18 cellular contexts compared by ENCODE assay signal in genomic region chr14:54172114-54172513, GRCh38.
DNase-seq lines count a peak whose midpoint lies in the region; ATAC-seq, FAIRE-seq and TF ChIP-seq lines count a peak whose summit lies in the region.
"Had no signal": no experiment of that assay in that cellular context is flagged by ENCODE, and none has a peak within 500 bp of the region (broad histone marks: within the 10 kb centered on the region; RNA-seq: fewer than 3 reads in every experiment).

No MANE protein-coding gene starts in this region.

- no peaks in the 10 kb centered on the region for H3K9me3 Mint-ChIP-seq in activated CD8-positive, alpha-beta T cell treated with anti-CD3 and anti-CD28 coated beads for 36 hours
- no peaks in the 10 kb centered on the region for H3K9me3 Mint-ChIP-seq in activated CD8-positive, alpha-beta T cell treated with anti-CD3 and anti-CD28 coated beads, Interleukin-2, amount 10 ng/mL, durations not matched to agents 7 days and 5 days (ENCODE audit: insufficient read depth)
- H3K9me3 Mint-ChIP-seq: CD4-positive, alpha-beta T cell had no signal

- H3K4me3 Mint-ChIP-seq in activated CD8-positive, alpha-beta T cell treated with anti-CD3 and anti-CD28 coated beads for 36 hours: no peak overlapping the region
- no peak overlapping the region for H3K4me3 Mint-ChIP-seq in activated CD8-positive, alpha-beta T cell treated with anti-CD3 and anti-CD28 coated beads, Interleukin-2, amount 10 ng/mL, durations not matched to agents 7 days and 5 days
- H3K4me3 Mint-ChIP-seq: CD4-positive, alpha-beta T cell had no signal

- TF ChIP-seq CTCF in activated CD8-positive, alpha-beta T cell treated with anti-CD3 and anti-CD28 coated beads for 36 hours (IDR thresholded peaks at IDR 0.05): no peak
- TF ChIP-seq CTCF in mucosa of descending colon (IDR thresholded peaks at IDR 0.05): no peak

- no peaks in the 10 kb centered on the region for H3K4me1 Mint-ChIP-seq in activated CD8-positive, alpha-beta T cell treated with anti-CD3 and anti-CD28 coated beads for 36 hours (ENCODE audit: low read depth)
- H3K4me1 Mint-ChIP-seq in activated CD8-positive, alpha-beta T cell treated with anti-CD3 and anti-CD28 coated beads, Interleukin-2, amount 10 ng/mL, durations not matched to agents 7 days and 5 days (ENCODE audit: low read depth): peaks cover 9% of the 10 kb centered on the region

- no peak overlapping the region for H3K4me3 ChIP-seq in mucosa of descending colon

- intact Hi-C loops in activated CD8-positive, alpha-beta T cell treated with anti-CD3 and anti-CD28 coated beads for 36 hours (cut with micrococcal nuclease): loop anchor here (10.0 kb wide), 1 partner anchor 637 kb away; no protein-coding TSS in a partner anchor
- intact Hi-C loops in mucosa of descending colon (cut with DNase I, micrococcal nuclease): loop anchor here (10.0 kb wide), 2 partner anchors 153 to 627 kb away; no protein-coding TSS in a partner anchor

- no peaks in the 10 kb centered on the region for H3K9me3 ChIP-seq in mucosa of descending colon

- DNase-seq in activated CD8-positive, alpha-beta T cell treated with anti-CD3 and anti-CD28 coated beads for 36 hours: no peak
- DNase-seq in activated CD8-positive, alpha-beta T cell treated with anti-CD3 and anti-CD28 coated beads, Interleukin-2, amount 10 ng/mL, durations not matched to agents 7 days and 5 days: no peak
- DNase-seq in HTR-8/SVneo (ENCODE audit: insufficient read length, low spot score) (no peak), RPMI7951 (ENCODE audit: low read depth) (peak; percentile 32), mucosa of descending colon (no peak), AG08395 (ENCODE audit: low spot score) (no peak)
- DNase-seq: AML-193; C1 segment of cervical spinal cord; Calu3; CD4-positive, alpha-beta T cell; DMS 273 treated with DMSO at 0.1 percent for 48 hours; EL; HCEC 1CT; KBM-7 had no signal

- H3K36me3 Mint-ChIP-seq in activated CD8-positive, alpha-beta T cell treated with anti-CD3 and anti-CD28 coated beads for 36 hours (ENCODE audit: low read depth): no peaks in the 10 kb centered on the region
- H3K36me3 Mint-ChIP-seq in activated CD8-positive, alpha-beta T cell treated with anti-CD3 and anti-CD28 coated beads, Interleukin-2, amount 10 ng/mL, durations not matched to agents 7 days and 5 days (ENCODE audit: low read depth): no peaks in the 10 kb centered on the region

- H3K27me3 Mint-ChIP-seq in activated CD8-positive, alpha-beta T cell treated with anti-CD3 and anti-CD28 coated beads for 36 hours: peaks cover 18% of the 10 kb centered on the region
- H3K27me3 Mint-ChIP-seq in activated CD8-positive, alpha-beta T cell treated with anti-CD3 and anti-CD28 coated beads, Interleukin-2, amount 10 ng/mL, durations not matched to agents 7 days and 5 days (ENCODE audit: low read depth): peaks cover 29% of the 10 kb centered on the region

- H3K4me1 ChIP-seq in mucosa of descending colon (ENCODE audit: low read depth): no peaks in the 10 kb centered on the region

- CTCF ChIA-PET in activated CD8-positive, alpha-beta T cell treated with anti-CD3 and anti-CD28 coated beads for 36 hours (lab: Charles Lee): interaction anchor here (1.3 to 5.7 kb wide), 3 partner anchors 157 to 633 kb away, joined by 5 to 29 read pairs (median 6); no protein-coding TSS in a partner anchor
- CTCF ChIA-PET in activated CD8-positive, alpha-beta T cell treated with anti-CD3 and anti-CD28 coated beads, Interleukin-2, amount 10 ng/mL, durations not matched to agents 7 days and 5 days (lab: Charles Lee): interaction anchor here (1.2 kb wide), 1 partner anchor 242 kb away, joined by 3 read pairs; no protein-coding TSS in a partner anchor

- POLR2A ChIA-PET in activated CD8-positive, alpha-beta T cell treated with anti-CD3 and anti-CD28 coated beads for 36 hours (lab: Charles Lee): no interaction called here
- POLR2A ChIA-PET in activated CD8-positive, alpha-beta T cell treated with anti-CD3 and anti-CD28 coated beads, Interleukin-2, amount 10 ng/mL, durations not matched to agents 7 days and 5 days (lab: Charles Lee): no interaction called here

- ATAC-seq in activated CD8-positive, alpha-beta T cell treated with anti-CD3 and anti-CD28 coated beads for 36 hours: peak; percentile 27
- ATAC-seq in activated CD8-positive, alpha-beta T cell treated with anti-CD3 and anti-CD28 coated beads, Interleukin-2, amount 10 ng/mL, durations not matched to agents 7 days and 5 days: no peak
- no peak for ATAC-seq in GM18517 (IDR thresholded peaks at IDR 0.05; ENCODE audit: unreplicated experiment)
- no peak for ATAC-seq in mucosa of descending colon

- peak; percentile 83 for FAIRE-seq in HTR-8/SVneo (lab: Jason Lieb, UNC)
- FAIRE-seq: G401.6, GM12891, GM19239 had no signal

- no peak overlapping the region for H3K27ac Mint-ChIP-seq in activated CD8-positive, alpha-beta T cell treated with anti-CD3 and anti-CD28 coated beads for 36 hours
- H3K27ac Mint-ChIP-seq in activated CD8-positive, alpha-beta T cell treated with anti-CD3 and anti-CD28 coated beads, Interleukin-2, amount 10 ng/mL, durations not matched to agents 7 days and 5 days: no peak overlapping the region
- H3K27ac Mint-ChIP-seq: CD4-positive, alpha-beta T cell had no signal

- no peaks in the 10 kb centered on the region for H3K36me3 ChIP-seq in mucosa of descending colon (ENCODE audit: low read depth)
